Comparison of ENCODE assay signal across 8 cellular contexts in genomic region chr1:89843279-89844121, GRCh38. TPM values are rescaled to one million over a fixed set of nuclear protein-coding genes. Genes with fewer than 3 reads are reported as not detected.
A peak's percentile ranks its signal among the peaks of the same experiment; 100 is the strongest.
DNase-seq lines count a peak whose midpoint lies in the region; ATAC-seq and TF ChIP-seq lines count a peak whose summit lies in the region.

No MANE protein-coding gene starts in this region.

- H3K9ac ChIP-seq in Karpas-422 (ENCODE audit: low read length), result peak overlapping the region; percentile 86
- H3K9ac ChIP-seq in adipocyte (ENCODE audit: low read length), result peak overlapping the region; percentile 91

- no peaks in the 10 kb centered on the region for H4K20me1 ChIP-seq in Karpas-422 (ENCODE audit: insufficient read depth, low read depth, low read length)

- no peaks in the 10 kb centered on the region for H3K9me3 ChIP-seq in Karpas-422 (ENCODE audit: low read length)
- no peaks in the 10 kb centered on the region for H3K9me3 ChIP-seq in adipocyte (ENCODE audit: control insufficient read depth, low read length)
- no peaks in the 10 kb centered on the region for H3K9me3 ChIP-seq in right atrium auricular region

- H3K27ac ChIP-seq in Karpas-422 (ENCODE audit: low read length) (peak overlapping the region; percentile 84), right atrium auricular region (peak overlapping the region; percentile 49 to 70)

- peaks cover 51% of the 10 kb centered on the region for H3K79me2 ChIP-seq in Karpas-422 (ENCODE audit: low read length)

- peaks cover 56% of the 10 kb centered on the region for H3K4me1 ChIP-seq in Karpas-422 (ENCODE audit: low read length)
- peaks cover 19% of the 10 kb centered on the region for H3K4me1 ChIP-seq in adipocyte (ENCODE audit: control insufficient read depth, insufficient read depth, low read length)
- H3K4me1 ChIP-seq in right atrium auricular region, result peaks cover 0 to 18% of the 10 kb centered on the region in 2 donors

- peak overlapping the region; percentile 90 for H3K4me2 ChIP-seq in Karpas-422 (ENCODE audit: low read depth, low read length, poor library complexity, severe bottlenecking)

- H3K36me3 ChIP-seq in Karpas-422 (ENCODE audit: insufficient read depth, low read length) (peaks cover 9% of the 10 kb centered on the region), adipocyte (ENCODE audit: control insufficient read depth, insufficient read depth, low read length, severe bottlenecking) (peaks cover 9% of the 10 kb centered on the region), right atrium auricular region (no peaks in the 10 kb centered on the region)

- peak; percentile 73 for ATAC-seq in GM21786 (IDR thresholded peaks at IDR 0.05; ENCODE audit: unreplicated experiment)

- peak overlapping the region; percentile 81 for H2AFZ ChIP-seq in Karpas-422 (ENCODE audit: low read length)

- peak; percentile 73 to 83 for TF ChIP-seq CTCF in right atrium auricular region (IDR thresholded peaks at IDR 0.05)

- no peaks in the 10 kb centered on the region for H3K27me3 ChIP-seq in Karpas-422 (ENCODE audit: low read length)
- H3K27me3 ChIP-seq in adipocyte (replicated peaks; ENCODE audit: control insufficient read depth, insufficient read depth, low read length), result no peaks in the 10 kb centered on the region
- H3K27me3 ChIP-seq in right atrium auricular region, result no peaks in the 10 kb centered on the region

- H3K4me3 ChIP-seq in Karpas-422 (ENCODE audit: low read length) (peak overlapping the region; percentile 84), adipocyte (ENCODE audit: low read length) (peak overlapping the region; percentile 93), right atrium auricular region (peak overlapping the region; percentile 58 to 73)

- peak; percentile 74 for DNase-seq in GDM1 (lab: John Stamatoyannopoulos, UW)
- DNase-seq in Karpas-422, result peak; percentile 91
- DNase-seq in SW480 (ENCODE audit: low spot score), result peak; percentile 69
- peak; percentile 87 for DNase-seq in adipocyte (ENCODE audit: low read depth)
- DNase-seq in right atrium auricular region (ENCODE audit: low spot score), result peak; percentile 65
- DNase-seq in retina, result peak; percentile 82
- DNase-seq in inferior parietal cortex (ENCODE audit: extremely low spot score), result no peak

- no peaks in the 10 kb centered on the region for H3K9me2 ChIP-seq in Karpas-422 (replicated peaks; ENCODE audit: insufficient read depth, low read length)

RNA-seq across cellular contexts. Expression of gene LRRC8D, which starts 22.7 kb away (rescaled TPM):
- 30.1 and 48.9 TPM in 2 replicates for total RNA-seq in Karpas-422 (2014; rRNA removed; shearing (Covaris generic); ENCODE audit: low replicate concordance)
- 10 to 100 TPM in 1 of 2 donors, 1 to 10 TPM in 1; 9.0 to 10.9 TPM for total RNA-seq in right atrium auricular region
